Comparison of ENCODE assay signal across 8 cellular contexts in the genomic region with DNA sequence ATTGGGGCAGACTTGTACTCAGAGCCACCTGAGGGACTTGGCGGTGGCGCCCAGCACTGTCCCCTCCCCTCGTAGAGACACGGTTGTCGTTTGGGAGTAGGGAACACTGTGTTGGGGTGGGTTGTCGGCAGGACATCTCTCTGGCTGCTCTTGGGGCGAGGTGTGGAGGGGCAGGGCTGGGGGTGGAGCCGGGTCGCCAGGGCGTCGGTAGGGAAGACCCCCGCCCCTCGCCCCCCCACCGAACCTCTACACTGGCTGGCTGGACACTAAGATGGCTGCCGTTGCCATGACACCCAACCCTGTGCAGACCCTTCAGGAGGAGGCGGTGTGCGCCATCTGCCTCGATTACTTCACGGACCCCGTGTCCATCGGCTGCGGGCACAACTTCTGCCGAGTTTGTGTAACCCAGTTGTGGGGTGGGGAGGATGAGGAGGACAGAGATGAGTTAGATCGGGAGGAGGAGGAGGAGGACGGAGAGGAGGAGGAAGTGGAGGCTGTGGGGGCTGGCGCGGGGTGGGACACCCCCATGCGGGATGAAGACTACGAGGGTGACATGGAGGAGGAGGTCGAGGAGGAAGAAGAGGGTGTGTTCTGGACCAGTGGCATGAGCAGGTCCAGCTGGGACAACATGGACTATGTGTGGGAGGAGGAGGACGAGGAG. TPM values are rescaled to one million over a fixed set of nuclear protein-coding genes. Genes with fewer than 3 reads are reported as not detected.
DNase-seq lines count a peak whose midpoint lies in the region; ATAC-seq and TF ChIP-seq lines count a peak whose summit lies in the region.

No MANE protein-coding gene starts in this region.

- TF ChIP-seq CTCF in chondrocyte (IDR thresholded peaks at IDR 0.05) (no peak), transverse colon (IDR thresholded peaks at IDR 0.05) (no peak)

- peaks cover 7% of the 10 kb centered on the region for H3K79me1 ChIP-seq in mesenchymal stem cell (replicated peaks; ENCODE audit: low read length, poor library complexity, severe bottlenecking)

- H3K14ac ChIP-seq in mesenchymal stem cell (ENCODE audit: low read length in 2 of 2): peak overlapping the region in 1 of 2 experiments; percentile 91

- H3K9me3 ChIP-seq in MG63 (no peaks in the 10 kb centered on the region), mesenchymal stem cell (ENCODE audit: control insufficient read depth, low read length) (no peaks in the 10 kb centered on the region), transverse colon (no peaks in the 10 kb centered on the region)

- intact Hi-C loops in transverse colon (cut with DNase I; ENCODE audit: low total_unique reads): loop anchor here (2.0 to 10.0 kb wide), 2 partner anchors 33 to 419 kb away; partner anchors contain the start of gene MGAT1

- peak overlapping the region; percentile 39 for H2AFZ ChIP-seq in mesenchymal stem cell (ENCODE audit: low read depth, low read length)

- H2AK5ac ChIP-seq in mesenchymal stem cell (ENCODE audit: low read length, severe bottlenecking): no peak overlapping the region

- H3K9ac ChIP-seq in mesenchymal stem cell (ENCODE audit: low read length): peak overlapping the region; percentile 97

- H2BK15ac ChIP-seq in mesenchymal stem cell (ENCODE audit: low read depth, poor library complexity, severe bottlenecking): no peak overlapping the region

- peak overlapping the region; percentile 92 for H3K4me3 Mint-ChIP-seq in chondrocyte (ENCODE audit: unreplicated experiment)

- peak overlapping the region; percentile 73 for H3K4me2 ChIP-seq in mesenchymal stem cell (ENCODE audit: low read length, poor library complexity, severe bottlenecking)

- H3K27ac ChIP-seq in mesenchymal stem cell (ENCODE audit: low read length, poor library complexity, severe bottlenecking): peak overlapping the region; percentile 99
- peak overlapping the region; percentile 93 to 97 (median 95) for H3K27ac ChIP-seq in transverse colon

- 14% methylated on average over 18 of the region's 31 CpGs for WGBS in mesenchymal stem cell
- 1 to 2% methylated on average over 7 to 31 of the region's 31 CpGs for WGBS in transverse colon (ENCODE audit: low coverage in 1 of 2), 2 donors

- H3K4me1 ChIP-seq in mesenchymal stem cell (ENCODE audit: control insufficient read depth, insufficient read depth, low read depth, low read length) (peaks cover 10% of the 10 kb centered on the region), transverse colon (peaks cover 0 to 20% (median 9%) of the 10 kb centered on the region in 4 donors)

- TF ChIP-seq POLR2A in transverse colon (IDR thresholded peaks at IDR 0.05): no peak

- H3K27me3 ChIP-seq in MG63 (no peaks in the 10 kb centered on the region), mesenchymal stem cell (ENCODE audit: control insufficient read depth in 1 of 2, insufficient read depth in 1 of 2, low read length in 2 of 2) (no peaks in the 10 kb centered on the region), transverse colon (no peaks in the 10 kb centered on the region)

- H3K36me3 Mint-ChIP-seq in chondrocyte (ENCODE audit: low read depth): no peaks in the 10 kb centered on the region

- H4K8ac ChIP-seq in mesenchymal stem cell (ENCODE audit: low read length): peak overlapping the region; percentile 33

- in situ Hi-C loops in transverse colon (cut with MboI; ENCODE audit: low pct_ligation_motif_present in 1 of 4, low pct_unique_long_range_greater_than_20kb in 1 of 4, low sequenced_read_pairs in 3 of 4): no loop called here

- H3K36me3 ChIP-seq in MG63 (peaks cover 38% of the 10 kb centered on the region), mesenchymal stem cell (ENCODE audit: control insufficient read depth in 1 of 2, insufficient read depth in 2 of 2, low read depth in 1 of 2, low read length in 2 of 2) (peaks cover 6 to 26% of the 10 kb centered on the region in 2 experiments), transverse colon (no peaks in the 10 kb centered on the region)

- no peak for TF ChIP-seq EP300 in transverse colon (IDR thresholded peaks at IDR 0.05; ENCODE audit: low read depth)

- DNase-seq in MG63 (no peak), chondrocyte (ENCODE audit: low spot score) (no peak), mesenchymal stem cell (peak; percentile 76), transverse colon (no peak), NCI-H2107 treated with DMSO at 0.1 percent for 48 hours (lab: John Stamatoyannopoulos, UW; ENCODE audit: unreplicated experiment) (no peak), SW480 (ENCODE audit: low spot score) (no peak)
- DNase-seq in effector CD8-positive, alpha-beta T cell (lab: John Stamatoyannopoulos, UW): no peak

- H4K91ac ChIP-seq in mesenchymal stem cell (ENCODE audit: low read length): peak overlapping the region; percentile 95

- peak overlapping the region; percentile 22 for H2BK120ac ChIP-seq in mesenchymal stem cell (ENCODE audit: low read depth, low read length)

- H3K18ac ChIP-seq in mesenchymal stem cell (ENCODE audit: low read depth in 1 of 2, low read length in 2 of 2): peak overlapping the region; percentile 93 to 99

- peak overlapping the region; percentile 34 for H2BK5ac ChIP-seq in mesenchymal stem cell (ENCODE audit: low read depth, low read length, poor library complexity, severe bottlenecking)

- peak; percentile 2 for ATAC-seq in GM19324 (IDR thresholded peaks at IDR 0.05; ENCODE audit: low FRiP score, unreplicated experiment)

- H3K4me3 ChIP-seq in MG63 (peak overlapping the region; percentile 96), mesenchymal stem cell (ENCODE audit: insufficient read depth in 1 of 2, low read depth in 1 of 2, low read length in 2 of 2) (peak overlapping the region; percentile 83 to 98), transverse colon (peak overlapping the region; percentile 59 to 87 (median 66))

- H3K27ac Mint-ChIP-seq in chondrocyte (ENCODE audit: unreplicated experiment): peak overlapping the region; percentile 97

- peaks cover 35% of the 10 kb centered on the region for H3K4me1 Mint-ChIP-seq in chondrocyte (ENCODE audit: low read depth)

- no peaks in the 10 kb centered on the region for H3K27me3 Mint-ChIP-seq in chondrocyte (ENCODE audit: low read depth)

- H3K9me3 Mint-ChIP-seq in chondrocyte (ENCODE audit: low read depth): no peaks in the 10 kb centered on the region

- peak overlapping the region; percentile 92 to 97 for H3K4ac ChIP-seq in mesenchymal stem cell (ENCODE audit: low read depth in 1 of 2, low read length in 2 of 2)

- H2BK12ac ChIP-seq in mesenchymal stem cell (ENCODE audit: low read length in 2 of 2): peak overlapping the region in 1 of 2 experiments; percentile 55

- peak overlapping the region in 1 of 2 experiments; percentile 70 for H3K23ac ChIP-seq in mesenchymal stem cell (ENCODE audit: low read length in 2 of 2)

RNA-seq across cellular contexts. Expression of gene TRIM41, which starts 0.8 kb away (rescaled TPM):
- total RNA-seq in MG63 (2014; rRNA removed; shearing (Covaris generic); ENCODE audit: low replicate concordance): 31.9 and 43.0 TPM in 2 replicates
- 17.9 to 24.3 TPM (median 19.3 TPM) in 3 replicates for total RNA-seq in chondrocyte
- 19.1 TPM for polyA plus RNA-seq in mesenchymal stem cell (2013, experiment 1 of 2)
- 19.0 TPM for polyA plus RNA-seq in mesenchymal stem cell (2013, experiment 2 of 2)
- 10 to 100 TPM; 17.9 to 23.9 (median 18.7) TPM for total RNA-seq in transverse colon

RNA-seq across cellular contexts. Expression of gene TRIM7, which starts 18.9 kb away (rescaled TPM):
- 15.6 and 22.6 TPM in 2 replicates for total RNA-seq in MG63 (2014; rRNA removed; shearing (Covaris generic); ENCODE audit: low replicate concordance)
- 4.2 to 8.1 TPM (median 5.7 TPM) in 3 replicates for total RNA-seq in chondrocyte
- polyA plus RNA-seq in mesenchymal stem cell (2013, experiment 1 of 2): 1.8 TPM
- polyA plus RNA-seq in mesenchymal stem cell (2013, experiment 2 of 2): 1.4 TPM
- 10 to 100 TPM in 1 of 4 donors, 1 to 10 TPM in 2, not detected in 1; 2.5 to 16.7 (median 7.5) TPM for total RNA-seq in transverse colon

RNA-seq across cellular contexts. Expression of gene RACK1, which starts 19.8 kb away (rescaled TPM):
- total RNA-seq in MG63 (2014; rRNA removed; shearing (Covaris generic); ENCODE audit: low replicate concordance): 8,781 and 10,327 TPM in 2 replicates
- total RNA-seq in chondrocyte (995 to 1,189 TPM (median 1,167 TPM) in 3 replicates), transverse colon (1,000 to 10,000 TPM; 1,633 to 1,930 (median 1,753) TPM)
- 2,784 TPM for polyA plus RNA-seq in mesenchymal stem cell (2013, experiment 1 of 2)
- polyA plus RNA-seq in mesenchymal stem cell (2013, experiment 2 of 2): 2,751 TPM

RNA-seq across cellular contexts. Expression of gene TRIM52, which starts 37.1 kb away (rescaled TPM):
- total RNA-seq in MG63 (2014; rRNA removed; shearing (Covaris generic); ENCODE audit: low replicate concordance): 3.9 and 5.8 TPM in 2 replicates
- total RNA-seq in chondrocyte (7.2 to 12.7 TPM (median 8.3 TPM) in 3 replicates), transverse colon (10 to 100 TPM; 14.7 to 24.3 (median 20.4) TPM)
- polyA plus RNA-seq in mesenchymal stem cell (2013, experiment 1 of 2): 4.2 TPM
- polyA plus RNA-seq in mesenchymal stem cell (2013, experiment 2 of 2): 4.0 TPM
